In genomic region chr2:69272803-69273471, GRCh38 we compare ENCODE assay signal across 1 cellular context.
TF ChIP-seq lines count a peak whose summit lies in the region.

No MANE protein-coding gene starts in this region.

TF ChIP-seq in HepG2, 621 proteins besides CTCF, POLR2A, EP300 and RAD21 (continued from another document and continues in another):
- TF ChIP-seq, protein P1, sequence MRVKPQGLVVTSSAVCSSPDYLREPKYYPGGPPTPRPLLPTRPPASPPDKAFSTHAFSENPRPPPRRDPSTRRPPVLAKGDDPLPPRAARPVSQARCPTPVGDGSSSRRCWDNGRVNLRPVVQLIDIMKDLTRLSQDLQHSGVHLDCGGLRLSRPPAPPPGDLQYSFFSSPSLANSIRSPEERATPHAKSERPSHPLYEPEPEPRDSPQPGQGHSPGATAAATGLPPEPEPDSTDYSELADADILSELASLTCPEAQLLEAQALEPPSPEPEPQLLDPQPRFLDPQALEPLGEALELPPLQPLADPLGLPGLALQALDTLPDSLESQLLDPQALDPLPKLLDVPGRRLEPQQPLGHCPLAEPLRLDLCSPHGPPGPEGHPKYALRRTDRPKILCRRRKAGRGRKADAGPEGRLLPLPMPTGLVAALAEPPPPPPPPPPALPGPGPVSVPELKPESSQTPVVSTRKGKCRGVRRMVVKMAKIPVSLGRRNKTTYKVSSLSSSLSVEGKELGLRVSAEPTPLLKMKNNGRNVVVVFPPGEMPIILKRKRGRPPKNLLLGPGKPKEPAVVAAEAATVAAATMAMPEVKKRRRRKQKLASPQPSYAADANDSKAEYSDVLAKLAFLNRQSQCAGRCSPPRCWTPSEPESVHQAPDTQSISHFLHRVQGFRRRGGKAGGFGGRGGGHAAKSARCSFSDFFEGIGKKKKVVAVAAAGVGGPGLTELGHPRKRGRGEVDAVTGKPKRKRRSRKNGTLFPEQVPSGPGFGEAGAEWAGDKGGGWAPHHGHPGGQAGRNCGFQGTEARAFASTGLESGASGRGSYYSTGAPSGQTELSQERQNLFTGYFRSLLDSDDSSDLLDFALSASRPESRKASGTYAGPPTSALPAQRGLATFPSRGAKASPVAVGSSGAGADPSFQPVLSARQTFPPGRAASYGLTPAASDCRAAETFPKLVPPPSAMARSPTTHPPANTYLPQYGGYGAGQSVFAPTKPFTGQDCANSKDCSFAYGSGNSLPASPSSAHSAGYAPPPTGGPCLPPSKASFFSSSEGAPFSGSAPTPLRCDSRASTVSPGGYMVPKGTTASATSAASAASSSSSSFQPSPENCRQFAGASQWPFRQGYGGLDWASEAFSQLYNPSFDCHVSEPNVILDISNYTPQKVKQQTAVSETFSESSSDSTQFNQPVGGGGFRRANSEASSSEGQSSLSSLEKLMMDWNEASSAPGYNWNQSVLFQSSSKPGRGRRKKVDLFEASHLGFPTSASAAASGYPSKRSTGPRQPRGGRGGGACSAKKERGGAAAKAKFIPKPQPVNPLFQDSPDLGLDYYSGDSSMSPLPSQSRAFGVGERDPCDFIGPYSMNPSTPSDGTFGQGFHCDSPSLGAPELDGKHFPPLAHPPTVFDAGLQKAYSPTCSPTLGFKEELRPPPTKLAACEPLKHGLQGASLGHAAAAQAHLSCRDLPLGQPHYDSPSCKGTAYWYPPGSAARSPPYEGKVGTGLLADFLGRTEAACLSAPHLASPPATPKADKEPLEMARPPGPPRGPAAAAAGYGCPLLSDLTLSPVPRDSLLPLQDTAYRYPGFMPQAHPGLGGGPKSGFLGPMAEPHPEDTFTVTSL (CRISPR knock-in tag; IDR thresholded peaks at IDR 0.05; ENCODE audit: borderline replicate concordance): peak; percentile 70
- TF ChIP-seq HES4 (CRISPR knock-in tag; IDR thresholded peaks at IDR 0.05; ENCODE audit: borderline replicate concordance) (no peak), ZNF749 (CRISPR knock-in tag; IDR thresholded peaks at IDR 0.05; ENCODE audit: borderline replicate concordance) (no peak), KAT8 (CRISPR knock-in tag; IDR thresholded peaks at IDR 0.05) (peak; percentile 52; the same call in 1 of the 2 replicates), ZNF180 (CRISPR knock-in tag; IDR thresholded peaks at IDR 0.05; ENCODE audit: borderline replicate concordance, low read depth) (no peak), ZNF781 (CRISPR knock-in tag; IDR thresholded peaks at IDR 0.05; ENCODE audit: borderline replicate concordance, not compliant biosample characterization) (no peak), ZMYM3 (CRISPR knock-in tag; IDR thresholded peaks at IDR 0.05) (peak; percentile 68; the same call in 1 of the 2 replicates), ZNF574 (CRISPR knock-in tag; IDR thresholded peaks at IDR 0.05) (peak; percentile 66), ZNF792 (CRISPR knock-in tag; IDR thresholded peaks at IDR 0.05) (peak; percentile 71; the same call in 1 of the 2 replicates), BCL6 (CRISPR knock-in tag; IDR thresholded peaks at IDR 0.05) (peak; percentile 73), HINFP (CRISPR knock-in tag; IDR thresholded peaks at IDR 0.05; ENCODE audit: low read depth) (0 out of 2 replicates have a peak, but pooled peaks have one; percentile 57), CEBPG (CRISPR knock-in tag; IDR thresholded peaks at IDR 0.05) (peak; percentile 80), PAXIP1 (CRISPR knock-in tag; conservative IDR thresholded peaks at IDR 0.05) (peak; percentile 70), ELF3 (CRISPR knock-in tag; IDR thresholded peaks at IDR 0.05) (peak; percentile 78), DMAP1 (CRISPR knock-in tag; IDR thresholded peaks at IDR 0.05) (no peak), ZNF292 (CRISPR knock-in tag; IDR thresholded peaks at IDR 0.05; ENCODE audit: borderline replicate concordance, low read depth) (peak; percentile 74; the same call in 1 of the 2 replicates), ZMYM4 (CRISPR knock-in tag; IDR thresholded peaks at IDR 0.05) (peak; percentile 86), ZNF784 (CRISPR knock-in tag; IDR thresholded peaks at IDR 0.05; ENCODE audit: borderline replicate concordance) (peak; percentile 61; the same call in 1 of the 2 replicates), ZBTB7B (CRISPR knock-in tag; IDR thresholded peaks at IDR 0.05) (peak; percentile 72; the same call in 1 of the 2 replicates), ZGPAT (CRISPR knock-in tag; IDR thresholded peaks at IDR 0.05) (peak; percentile 69), ZFP82 (CRISPR knock-in tag; IDR thresholded peaks at IDR 0.05; ENCODE audit: borderline replicate concordance) (no peak), PHF21A (CRISPR knock-in tag; IDR thresholded peaks at IDR 0.05) (no peak), WIZ (CRISPR knock-in tag; IDR thresholded peaks at IDR 0.05) (0 out of 2 replicates have a peak, but pooled peaks have one; percentile 58), NRL (CRISPR knock-in tag; IDR thresholded peaks at IDR 0.05; ENCODE audit: borderline replicate concordance) (no peak), ARNT (IDR thresholded peaks at IDR 0.05) (no peak), ASH2L (IDR thresholded peaks at IDR 0.05; ENCODE audit: insufficient read length, low read depth, low read length) (peak; percentile 40), ZNF580 (CRISPR knock-in tag; IDR thresholded peaks at IDR 0.05; ENCODE audit: borderline replicate concordance, low read depth) (peak; percentile 58; the same call in 1 of the 2 replicates), MED13 (CRISPR knock-in tag; IDR thresholded peaks at IDR 0.05) (0 out of 2 replicates have a peak, but pooled peaks have one; percentile 30), NFYB (CRISPR knock-in tag; IDR thresholded peaks at IDR 0.05) (no peak), ZNF441 (CRISPR knock-in tag; IDR thresholded peaks at IDR 0.05; ENCODE audit: borderline replicate concordance) (0 out of 2 replicates have a peak, but pooled peaks have one; percentile 58), MATR3 (CRISPR knock-in tag; IDR thresholded peaks at IDR 0.05) (no peak), ZNF12 (CRISPR knock-in tag; IDR thresholded peaks at IDR 0.05) (no peak), ZSCAN29 (CRISPR knock-in tag; conservative IDR thresholded peaks at IDR 0.05) (peak; percentile 77; the same call in 1 of the 2 replicates), ZNF510 (CRISPR knock-in tag; IDR thresholded peaks at IDR 0.05; ENCODE audit: low read depth) (no peak), GFI1 (CRISPR knock-in tag; IDR thresholded peaks at IDR 0.05; ENCODE audit: borderline replicate concordance) (no peak), FOSL2 (CRISPR knock-in tag; IDR thresholded peaks at IDR 0.05) (peak; percentile 24), HDAC2 (CRISPR knock-in tag; IDR thresholded peaks at IDR 0.05) (peak; percentile 86; the same call in 1 of the 2 replicates), ZMYM2 (CRISPR knock-in tag; IDR thresholded peaks at IDR 0.05) (0 out of 2 replicates have a peak, but pooled peaks have one; percentile 31), ZNF615 (CRISPR knock-in tag; IDR thresholded peaks at IDR 0.05; ENCODE audit: borderline replicate concordance) (no peak), ZNF264 (CRISPR knock-in tag; IDR thresholded peaks at IDR 0.05) (0 out of 2 replicates have a peak, but pooled peaks have one; percentile 48), EHMT2 (IDR thresholded peaks at IDR 0.05; ENCODE audit: borderline replicate concordance, low read depth, low read length) (peak; percentile 75; the same call in 1 of the 2 replicates), FOXP1 (IDR thresholded peaks at IDR 0.05) (no peak), FOXP1 (CRISPR knock-in tag; IDR thresholded peaks at IDR 0.05) (peak; percentile 50; the same call in 1 of the 2 replicates), ZNF644 (CRISPR knock-in tag; IDR thresholded peaks at IDR 0.05; ENCODE audit: low read depth) (peak; percentile 60), SP2 (CRISPR knock-in tag; IDR thresholded peaks at IDR 0.05) (no peak), ZNF670 (CRISPR knock-in tag; IDR thresholded peaks at IDR 0.05; ENCODE audit: borderline replicate concordance) (no peak), ZNF101 (CRISPR knock-in tag; IDR thresholded peaks at IDR 0.05; ENCODE audit: borderline replicate concordance, low read depth) (no peak)
- TF ChIP-seq, protein P2, sequence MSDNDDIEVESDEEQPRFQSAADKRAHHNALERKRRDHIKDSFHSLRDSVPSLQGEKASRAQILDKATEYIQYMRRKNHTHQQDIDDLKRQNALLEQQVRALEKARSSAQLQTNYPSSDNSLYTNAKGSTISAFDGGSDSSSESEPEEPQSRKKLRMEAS (IDR thresholded peaks at IDR 0.05): 0 out of 2 replicates have a peak, but pooled peaks have one; percentile 30
- TF ChIP-seq, protein P3, sequence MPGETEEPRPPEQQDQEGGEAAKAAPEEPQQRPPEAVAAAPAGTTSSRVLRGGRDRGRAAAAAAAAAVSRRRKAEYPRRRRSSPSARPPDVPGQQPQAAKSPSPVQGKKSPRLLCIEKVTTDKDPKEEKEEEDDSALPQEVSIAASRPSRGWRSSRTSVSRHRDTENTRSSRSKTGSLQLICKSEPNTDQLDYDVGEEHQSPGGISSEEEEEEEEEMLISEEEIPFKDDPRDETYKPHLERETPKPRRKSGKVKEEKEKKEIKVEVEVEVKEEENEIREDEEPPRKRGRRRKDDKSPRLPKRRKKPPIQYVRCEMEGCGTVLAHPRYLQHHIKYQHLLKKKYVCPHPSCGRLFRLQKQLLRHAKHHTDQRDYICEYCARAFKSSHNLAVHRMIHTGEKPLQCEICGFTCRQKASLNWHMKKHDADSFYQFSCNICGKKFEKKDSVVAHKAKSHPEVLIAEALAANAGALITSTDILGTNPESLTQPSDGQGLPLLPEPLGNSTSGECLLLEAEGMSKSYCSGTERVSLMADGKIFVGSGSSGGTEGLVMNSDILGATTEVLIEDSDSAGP (CRISPR knock-in tag; IDR thresholded peaks at IDR 0.05; ENCODE audit: borderline replicate concordance): peak; percentile 62; the same call in 1 of the 2 replicates
